1 cellular context compared by ENCODE assay signal in genomic region chr22:39416319-39416718, GRCh38.
TF ChIP-seq lines count a peak whose summit lies in the region.

No MANE protein-coding gene starts in this region.

TF ChIP-seq in HepG2, 621 proteins besides CTCF, POLR2A, EP300 and RAD21:
- no peak for TF ChIP-seq SAP130 (CRISPR knock-in tag; IDR thresholded peaks at IDR 0.05; ENCODE audit: low read depth)
- TF ChIP-seq HNRNPK (IDR thresholded peaks at IDR 0.05; ENCODE audit: low read depth, low read length, poor library complexity, severe bottlenecking), result no peak
- TF ChIP-seq, protein P1, sequence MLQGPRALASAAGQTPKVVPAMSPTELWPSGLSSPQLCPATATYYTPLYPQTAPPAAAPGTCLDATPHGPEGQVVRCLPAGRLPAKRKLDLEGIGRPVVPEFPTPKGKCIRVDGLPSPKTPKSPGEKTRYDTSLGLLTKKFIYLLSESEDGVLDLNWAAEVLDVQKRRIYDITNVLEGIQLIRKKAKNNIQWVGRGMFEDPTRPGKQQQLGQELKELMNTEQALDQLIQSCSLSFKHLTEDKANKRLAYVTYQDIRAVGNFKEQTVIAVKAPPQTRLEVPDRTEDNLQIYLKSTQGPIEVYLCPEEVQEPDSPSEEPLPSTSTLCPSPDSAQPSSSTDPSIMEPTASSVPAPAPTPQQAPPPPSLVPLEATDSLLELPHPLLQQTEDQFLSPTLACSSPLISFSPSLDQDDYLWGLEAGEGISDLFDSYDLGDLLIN (CRISPR knock-in tag; IDR thresholded peaks at IDR 0.05; ENCODE audit: borderline replicate concordance), result no peak
- TF ChIP-seq NFE2 (CRISPR knock-in tag; IDR thresholded peaks at IDR 0.05), result no peak
- no peak for TF ChIP-seq CCDC6 (CRISPR knock-in tag; IDR thresholded peaks at IDR 0.05)
- TF ChIP-seq AKAP8 (CRISPR knock-in tag; IDR thresholded peaks at IDR 0.05), result no peak
- TF ChIP-seq ARHGAP35 (CRISPR knock-in tag; IDR thresholded peaks at IDR 0.05; ENCODE audit: borderline replicate concordance), result no peak
- no peak for TF ChIP-seq ZNF263 (CRISPR knock-in tag; IDR thresholded peaks at IDR 0.05)
- TF ChIP-seq PHF8 (CRISPR knock-in tag; IDR thresholded peaks at IDR 0.05), result no peak
- TF ChIP-seq, protein P2, sequence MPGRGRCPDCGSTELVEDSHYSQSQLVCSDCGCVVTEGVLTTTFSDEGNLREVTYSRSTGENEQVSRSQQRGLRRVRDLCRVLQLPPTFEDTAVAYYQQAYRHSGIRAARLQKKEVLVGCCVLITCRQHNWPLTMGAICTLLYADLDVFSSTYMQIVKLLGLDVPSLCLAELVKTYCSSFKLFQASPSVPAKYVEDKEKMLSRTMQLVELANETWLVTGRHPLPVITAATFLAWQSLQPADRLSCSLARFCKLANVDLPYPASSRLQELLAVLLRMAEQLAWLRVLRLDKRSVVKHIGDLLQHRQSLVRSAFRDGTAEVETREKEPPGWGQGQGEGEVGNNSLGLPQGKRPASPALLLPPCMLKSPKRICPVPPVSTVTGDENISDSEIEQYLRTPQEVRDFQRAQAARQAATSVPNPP (CRISPR knock-in tag; IDR thresholded peaks at IDR 0.05), result no peak
- TF ChIP-seq, protein P3, sequence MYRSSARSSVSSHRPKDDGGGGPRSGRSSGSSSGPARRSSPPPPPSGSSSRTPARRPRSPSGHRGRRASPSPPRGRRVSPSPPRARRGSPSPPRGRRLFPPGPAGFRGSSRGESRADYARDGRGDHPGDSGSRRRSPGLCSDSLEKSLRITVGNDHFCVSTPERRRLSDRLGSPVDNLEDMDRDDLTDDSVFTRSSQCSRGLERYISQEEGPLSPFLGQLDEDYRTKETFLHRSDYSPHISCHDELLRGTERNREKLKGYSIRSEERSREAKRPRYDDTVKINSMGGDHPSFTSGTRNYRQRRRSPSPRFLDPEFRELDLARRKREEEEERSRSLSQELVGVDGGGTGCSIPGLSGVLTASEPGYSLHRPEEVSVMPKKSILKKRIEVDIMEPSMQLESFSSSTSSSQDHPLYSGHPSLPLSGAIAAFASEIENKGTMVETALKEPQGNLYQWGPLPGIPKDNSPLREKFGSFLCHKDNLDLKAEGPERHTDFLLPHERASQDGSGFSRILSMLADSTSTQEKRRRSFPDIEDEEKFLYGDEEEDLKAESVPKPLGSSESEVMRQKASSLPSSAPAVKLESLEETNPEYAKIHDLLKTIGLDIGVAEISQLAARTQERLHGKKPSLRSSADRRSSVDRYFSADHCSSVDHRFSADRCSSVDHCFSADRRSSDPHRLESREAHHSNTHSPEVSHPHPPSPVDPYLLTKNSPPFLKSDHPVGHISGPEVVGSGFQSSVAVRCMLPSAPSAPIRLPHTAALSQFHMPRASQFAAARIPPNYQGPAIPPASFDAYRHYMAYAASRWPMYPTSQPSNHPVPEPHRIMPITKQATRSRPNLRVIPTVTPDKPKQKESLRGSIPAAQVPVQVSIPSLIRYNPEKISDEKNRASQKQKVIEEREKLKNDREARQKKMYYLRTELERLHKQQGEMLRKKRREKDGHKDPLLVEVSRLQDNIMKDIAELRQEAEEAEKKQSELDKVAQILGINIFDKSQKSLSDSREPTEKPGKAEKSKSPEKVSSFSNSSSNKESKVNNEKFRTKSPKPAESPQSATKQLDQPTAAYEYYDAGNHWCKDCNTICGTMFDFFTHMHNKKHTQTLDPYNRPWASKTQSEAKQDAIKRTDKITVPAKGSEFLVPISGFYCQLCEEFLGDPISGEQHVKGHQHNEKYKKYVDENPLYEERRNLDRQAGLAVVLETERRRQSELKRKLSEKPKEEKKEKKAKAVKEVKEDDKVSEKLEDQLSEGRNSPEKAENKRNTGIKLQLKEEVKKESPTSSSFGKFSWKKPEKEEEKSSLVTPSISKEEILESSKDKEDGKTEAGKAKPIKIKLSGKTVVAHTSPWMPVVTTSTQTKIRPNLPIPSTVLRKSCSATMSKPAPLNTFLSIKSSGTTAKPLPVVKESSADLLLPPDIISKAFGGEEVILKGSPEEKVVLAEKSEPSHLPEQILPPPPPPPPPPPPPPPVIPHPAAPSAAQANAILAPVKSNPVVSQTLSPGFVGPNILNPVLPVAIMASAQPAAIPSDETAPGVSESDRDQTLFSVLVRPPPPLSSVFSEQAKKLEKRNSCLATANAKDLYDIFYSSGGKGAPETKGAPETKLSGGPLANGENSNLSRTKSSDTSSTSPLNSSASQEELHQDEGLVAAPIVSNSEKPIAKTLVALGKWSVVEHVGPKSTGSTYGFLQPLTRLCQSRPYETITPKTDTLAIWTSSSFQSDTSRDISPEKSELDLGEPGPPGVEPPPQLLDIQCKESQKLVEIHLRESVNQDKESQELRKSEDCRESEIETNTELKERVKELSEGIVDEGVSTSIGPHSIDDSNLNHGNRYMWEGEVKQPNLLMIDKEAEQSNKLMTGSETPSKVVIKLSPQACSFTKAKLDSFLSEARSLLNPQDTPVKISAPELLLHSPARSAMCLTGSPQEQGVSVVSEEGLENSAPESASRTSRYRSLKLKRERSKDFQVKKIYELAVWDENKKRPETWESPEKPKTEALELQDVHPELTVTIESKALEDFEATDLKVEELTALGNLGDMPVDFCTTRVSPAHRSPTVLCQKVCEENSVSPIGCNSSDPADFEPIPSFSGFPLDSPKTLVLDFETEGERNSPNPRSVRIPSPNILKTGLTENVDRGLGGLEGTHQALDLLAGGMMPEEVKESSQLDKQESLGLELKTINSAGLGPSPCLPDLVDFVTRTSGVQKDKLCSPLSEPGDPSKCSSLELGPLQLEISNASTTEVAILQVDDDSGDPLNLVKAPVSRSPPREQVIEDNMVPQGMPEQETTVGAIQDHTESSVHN (CRISPR knock-in tag; IDR thresholded peaks at IDR 0.05), result no peak
- TF ChIP-seq, protein P4, sequence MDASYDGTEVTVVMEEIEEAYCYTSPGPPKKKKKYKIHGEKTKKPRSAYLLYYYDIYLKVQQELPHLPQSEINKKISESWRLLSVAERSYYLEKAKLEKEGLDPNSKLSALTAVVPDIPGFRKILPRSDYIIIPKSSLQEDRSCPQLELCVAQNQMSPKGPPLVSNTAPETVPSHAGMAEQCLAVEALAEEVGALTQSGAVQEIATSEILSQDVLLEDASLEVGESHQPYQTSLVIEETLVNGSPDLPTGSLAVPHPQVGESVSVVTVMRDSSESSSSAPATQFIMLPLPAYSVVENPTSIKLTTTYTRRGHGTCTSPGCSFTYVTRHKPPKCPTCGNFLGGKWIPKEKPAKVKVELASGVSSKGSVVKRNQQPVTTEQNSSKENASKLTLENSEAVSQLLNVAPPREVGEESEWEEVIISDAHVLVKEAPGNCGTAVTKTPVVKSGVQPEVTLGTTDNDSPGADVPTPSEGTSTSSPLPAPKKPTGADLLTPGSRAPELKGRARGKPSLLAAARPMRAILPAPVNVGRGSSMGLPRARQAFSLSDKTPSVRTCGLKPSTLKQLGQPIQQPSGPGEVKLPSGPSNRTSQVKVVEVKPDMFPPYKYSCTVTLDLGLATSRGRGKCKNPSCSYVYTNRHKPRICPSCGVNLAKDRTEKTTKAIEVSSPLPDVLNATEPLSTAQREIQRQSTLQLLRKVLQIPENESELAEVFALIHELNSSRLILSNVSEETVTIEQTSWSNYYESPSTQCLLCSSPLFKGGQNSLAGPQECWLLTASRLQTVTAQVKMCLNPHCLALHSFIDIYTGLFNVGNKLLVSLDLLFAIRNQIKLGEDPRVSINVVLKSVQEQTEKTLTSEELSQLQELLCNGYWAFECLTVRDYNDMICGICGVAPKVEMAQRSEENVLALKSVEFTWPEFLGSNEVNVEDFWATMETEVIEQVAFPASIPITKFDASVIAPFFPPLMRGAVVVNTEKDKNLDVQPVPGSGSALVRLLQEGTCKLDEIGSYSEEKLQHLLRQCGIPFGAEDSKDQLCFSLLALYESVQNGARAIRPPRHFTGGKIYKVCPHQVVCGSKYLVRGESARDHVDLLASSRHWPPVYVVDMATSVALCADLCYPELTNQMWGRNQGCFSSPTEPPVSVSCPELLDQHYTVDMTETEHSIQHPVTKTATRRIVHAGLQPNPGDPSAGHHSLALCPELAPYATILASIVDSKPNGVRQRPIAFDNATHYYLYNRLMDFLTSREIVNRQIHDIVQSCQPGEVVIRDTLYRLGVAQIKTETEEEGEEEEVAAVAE (CRISPR knock-in tag; IDR thresholded peaks at IDR 0.05; ENCODE audit: borderline replicate concordance), result no peak
- TF ChIP-seq MLLT10 (CRISPR knock-in tag; IDR thresholded peaks at IDR 0.05), result no peak
- no peak for TF ChIP-seq SPEN (CRISPR knock-in tag; IDR thresholded peaks at IDR 0.05; ENCODE audit: low read depth)
- no peak for TF ChIP-seq ZNF20 (CRISPR knock-in tag; IDR thresholded peaks at IDR 0.05)
TF ChIP-seq in HepG2: peak in this region for 0.
